24 cellular contexts compared by ENCODE assay signal in the genomic region with DNA sequence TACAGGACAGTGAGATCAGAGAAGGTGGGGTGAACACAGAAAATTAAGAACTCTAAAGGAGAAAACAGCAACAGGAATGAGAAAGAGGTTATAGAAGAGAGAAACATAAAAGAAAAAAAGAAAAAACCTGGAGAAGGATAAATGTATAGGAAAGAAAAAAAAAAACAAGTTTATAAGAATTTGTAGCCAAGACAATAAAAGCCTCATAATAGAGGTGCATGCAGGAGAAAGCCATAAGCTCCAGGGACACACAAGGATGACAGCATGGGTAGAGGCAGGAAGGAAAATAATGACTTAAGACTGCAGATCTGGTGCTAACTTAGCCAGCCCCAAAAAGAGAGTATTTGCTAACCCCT.
DNase-seq lines count a peak whose midpoint lies in the region; ATAC-seq, FAIRE-seq and TF ChIP-seq lines count a peak whose summit lies in the region.
"Had no signal": no experiment of that assay in that cellular context is flagged by ENCODE, and none has a peak within 500 bp of the region (broad histone marks: within the 10 kb centered on the region; RNA-seq: fewer than 3 reads in every experiment).

No MANE protein-coding gene starts in this region.

- intact Hi-C loops in HepG2 (cut with micrococcal nuclease; ENCODE audit: unreplicated experiment) (no loop called here), right lobe of liver (cut with DNase I) (no loop called here)

- H3K4me3 ChIP-seq in HepG2 (replicated peaks in 1 of 3; ENCODE audit: insufficient read depth in 1 of 3, low read depth in 2 of 3, low read length in 3 of 3): peak overlapping the region in 1 of 3 experiments; percentile 4; a peak in 1 of 6 replicates
- H3K4me3 ChIP-seq in right lobe of liver: no peak overlapping the region
- H3K4me3 ChIP-seq: HAP-1, lung had no signal

- peaks cover 30% of the 10 kb centered on the region for H3K4me1 Mint-ChIP-seq in memory B cell

- POLR2A ChIA-PET in HepG2 (lab: Yijun Ruan, JAX): interaction anchor here (0.7 to 5.9 kb wide), 8 partner anchors 21 to 497 kb away, joined by 3 to 132 read pairs (median 10); partner anchors contain the start of gene PIM1

- no peaks in the 10 kb centered on the region for H4K20me1 ChIP-seq in HepG2 (ENCODE audit: insufficient read depth, low read length)

- in situ Hi-C loops in HepG2 (cut with HindIII; ENCODE audit: extremely low pct_ligation_motif_present, low pct_unique_long_range_greater_than_20kb): no loop called here

- H3K36me3 ChIP-seq in HepG2 (replicated peaks in 1 of 2; ENCODE audit: control insufficient read depth in 1 of 2, insufficient read depth in 2 of 2, low read length in 2 of 2) (no peaks in the 10 kb centered on the region), right lobe of liver (no peaks in the 10 kb centered on the region)
- H3K36me3 ChIP-seq: HAP-1 had no signal

- TF ChIP-seq CTCF in HepG2 (CRISPR knock-in tag; IDR thresholded peaks at IDR 0.05): no peak
- no peak for TF ChIP-seq CTCF in right lobe of liver (IDR thresholded peaks at IDR 0.05)
- no peak for TF ChIP-seq CTCF in VCaP (conservative IDR thresholded peaks at IDR 0.05)

- peaks cover 99% of the 10 kb centered on the region for H3K4me1 ChIP-seq in HepG2 (ENCODE audit: insufficient read depth, low read length)
- H3K4me1 ChIP-seq in right lobe of liver: peaks cover 0 to 33% (median 16%) of the 10 kb centered on the region in 4 donors

- H3K9me3 Mint-ChIP-seq in memory B cell: no peaks in the 10 kb centered on the region

- DNase-seq in HepG2 (ENCODE audit: low spot score) (no peak), right lobe of liver (no peak), memory B cell (ENCODE audit: low spot score in 2 of 2) (no peak), cerebellar nuclear complex (lab: John Stamatoyannopoulos, UW) (no peak), hippocampal formation (lab: John Stamatoyannopoulos, UW) (no peak)
- DNase-seq in stimulated activated CD4-positive, alpha-beta T cell treated with anti-CD3 and anti-CD28 coated beads, Interleukin-2, amount 100 ng/mL, for 48 hours: no peak
- DNase-seq: activated CD4-positive, alpha-beta T cell treated with anti-CD3 and anti-CD28 coated beads for 4 hours; aorta; Calu3; caudate nucleus; kidney glomerular epithelial cell; NCI-H1105; NCI-H2029; NCI-H2227 treated with DMSO at 0.1 percent for 48 hours; occipital lobe; substantia nigra had no signal

- no peaks in the 10 kb centered on the region for H3K9me3 ChIP-seq in HepG2 (ENCODE audit: low read length)
- no peaks in the 10 kb centered on the region for H3K9me3 ChIP-seq in right lobe of liver
- H3K9me3 ChIP-seq: HAP-1 had no signal

- H3K4me2 ChIP-seq in HepG2 (ENCODE audit: low read depth, low read length): peak overlapping the region; percentile 96

- H3K27me3 ChIP-seq in HepG2 (ENCODE audit: control insufficient read depth in 1 of 2, insufficient read depth in 2 of 2, low read length in 2 of 2) (no peaks in the 10 kb centered on the region), right lobe of liver (no peaks in the 10 kb centered on the region)

- no peak for TF ChIP-seq POLR2A in HepG2 (IDR thresholded peaks at IDR 0.05; ENCODE audit: insufficient read depth in 1 of 2, low read depth in 2 of 2, low read length in 2 of 2)
- no peak for TF ChIP-seq POLR2A in right lobe of liver (IDR thresholded peaks at IDR 0.05)

- H3K79me2 ChIP-seq in HepG2 (ENCODE audit: insufficient read depth, low read length): no peaks in the 10 kb centered on the region

- H2AFZ ChIP-seq in HepG2 (ENCODE audit: low read length): no peak overlapping the region

- FAIRE-seq in HepG2 (lab: Jason Lieb, UNC): no peak
- FAIRE-seq: GM12891, TTC549, urothelium cell line had no signal

- H3K9ac ChIP-seq in HepG2 (ENCODE audit: insufficient read depth, low read depth, low read length): peak overlapping the region; percentile 55; the same call in 1 of the 2 replicates

- no peaks in the 10 kb centered on the region for H3K36me3 Mint-ChIP-seq in memory B cell
- H3K36me3 Mint-ChIP-seq: activated naive CD8-positive, alpha-beta T cell had no signal

- TF ChIP-seq RAD21 in HepG2 (CRISPR knock-in tag; IDR thresholded peaks at IDR 0.05): no peak

- ATAC-seq in HepG2: no peak
- no peak for ATAC-seq in right lobe of liver
- ATAC-seq in memory B cell (ENCODE audit: low read depth): no peak
- ATAC-seq in HG02840 (IDR thresholded peaks at IDR 0.05; ENCODE audit: low FRiP score, unreplicated experiment): no peak

- no peak overlapping the region for H3K4me3 Mint-ChIP-seq in memory B cell
- H3K4me3 Mint-ChIP-seq: activated naive CD8-positive, alpha-beta T cell had no signal

- no peak for TF ChIP-seq EP300 in HepG2 (IDR thresholded peaks at IDR 0.05; ENCODE audit: low read depth in 2 of 2, low read length in 2 of 2)
- TF ChIP-seq EP300 in HepG2 (CRISPR knock-in tag; IDR thresholded peaks at IDR 0.05; ENCODE audit: borderline replicate concordance): no peak

- H3K27me3 Mint-ChIP-seq in memory B cell: peaks cover 2% of the 10 kb centered on the region
- H3K27me3 Mint-ChIP-seq: activated naive CD8-positive, alpha-beta T cell had no signal

- peak overlapping the region; percentile 89 for H3K27ac ChIP-seq in HepG2 (ENCODE audit: extremely low read length, insufficient read depth, low read length)
- no peak overlapping the region for H3K27ac ChIP-seq in right lobe of liver
- peak overlapping the region; percentile 99 for H3K27ac ChIP-seq in VCaP

- CTCF ChIA-PET in HepG2 (lab: Yijun Ruan, JAX; ENCODE audit: low intra/inter-chr PET ratio, low total read pairs): no interaction called here

- no TSS peak for BruUV-seq in HepG2 (replicated peaks; lab: Mats Ljungman, UMichigan)

- peak overlapping the region; percentile 95 for H3K27ac Mint-ChIP-seq in memory B cell

TF ChIP-seq in HepG2, 621 proteins besides CTCF, POLR2A, EP300 and RAD21:
- TF ChIP-seq GTF3A (CRISPR knock-in tag; conservative IDR thresholded peaks at IDR 0.05) (no peak), ZNF20 (CRISPR knock-in tag; IDR thresholded peaks at IDR 0.05) (0 out of 2 replicates have a peak, but pooled peaks have one; percentile 21), SPEN (CRISPR knock-in tag; IDR thresholded peaks at IDR 0.05; ENCODE audit: low read depth) (0 out of 2 replicates have a peak, but pooled peaks have one; percentile 36), ZNF234 (CRISPR knock-in tag; conservative IDR thresholded peaks at IDR 0.05) (0 out of 2 replicates have a peak, but pooled peaks have one; percentile 6), JUND (CRISPR knock-in tag; IDR thresholded peaks at IDR 0.05) (0 out of 2 replicates have a peak, but pooled peaks have one; percentile 5)

Comparison
In these comparisons a context has a peak if more than half of its experiments do, and no peak if none do; other contexts are left out.
1. H3K27ac ChIP-seq: peak in HepG2 (single experiment) and VCaP (single experiment); none in right lobe of liver (0 of 3).